28 cellular contexts compared by ENCODE assay signal in the genomic region with DNA sequence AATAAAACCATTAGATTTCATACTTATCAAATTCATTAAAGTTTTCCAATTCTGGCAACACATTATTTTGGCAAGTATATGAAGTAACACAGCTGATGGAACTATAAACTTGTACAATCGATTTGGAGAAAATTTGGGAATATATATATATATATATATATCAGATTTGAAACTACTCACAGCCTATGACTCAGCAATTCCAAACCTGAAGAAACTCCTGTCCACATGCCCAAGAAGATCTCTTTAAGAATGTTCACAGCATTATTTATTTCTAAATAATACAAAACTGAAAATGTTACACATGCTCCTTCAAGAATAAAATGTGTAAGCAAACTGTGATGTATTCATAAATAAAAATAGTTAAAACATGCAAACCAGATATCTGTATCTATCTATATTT.
"Had no signal": no experiment of that assay in that cellular context is flagged by ENCODE, and none has a peak within 500 bp of the region (broad histone marks: within the 10 kb centered on the region; RNA-seq: fewer than 3 reads in every experiment).

No MANE protein-coding gene starts in this region.

- H3K27me3 ChIP-seq: brain microvascular endothelial cell, MG63 had no signal

- H3K36me3 ChIP-seq: brain microvascular endothelial cell, MG63 had no signal

- H3K36me3 Mint-ChIP-seq: activated CD8-positive, alpha-beta memory T cell treated with anti-CD3 and anti-CD28 coated beads, Interleukin-2, amount 10 ng/mL, durations not matched to agents 7 days and 5 days; activated naive CD4-positive, alpha-beta T cell treated with anti-CD3 and anti-CD28 coated beads, Interleukin-2, amount 50 U/mL, for 72 hours; T-cell had no signal

- H3K27me3 Mint-ChIP-seq: activated CD4-positive, alpha-beta T cell treated with anti-CD3 and anti-CD28 coated beads, Interleukin-2, amount 10 ng/mL, durations not matched to agents 24 days and 14 days; activated naive CD8-positive, alpha-beta T cell treated with anti-CD3 and anti-CD28 coated beads, Interleukin-2, amount 50 U/mL, for 24 hours had no signal

- H3K27ac ChIP-seq: brain microvascular endothelial cell, SK-N-MC had no signal

- DNase-seq: activated B cell treated with CpG ODN at 0.5 μM for 24 hours; activated CD4-positive, alpha-beta T cell treated with anti-CD3 and anti-CD28 coated beads for 1 hour; activated CD4-positive, alpha-beta T cell treated with anti-CD3 and anti-CD28 coated beads, Interleukin-2, amount 10 ng/mL, durations not matched to agents 24 days and 14 days; activated CD4-positive, alpha-beta T cell treated with anti-CD3 and anti-CD28 coated beads, Interleukin-2, amount 50 U/mL, for 48 hours; activated CD8-positive, alpha-beta memory T cell treated with anti-CD3 and anti-CD28 coated beads, Interleukin-2, amount 10 ng/mL, durations not matched to agents 7 days and 5 days; activated effector memory CD4-positive, alpha-beta T cell treated with Interleukin-2 at 50 U/mL for 16 hours; activated naive CD4-positive, alpha-beta T cell treated with Interleukin-2 at 50 U/mL for 16 hours; activated naive CD8-positive, alpha-beta T cell treated with anti-CD3 and anti-CD28 coated beads, Interleukin-2, amount 50 U/mL, for 24 hours; activated T-cell treated with anti-CD3 and anti-CD28 coated beads, Interleukin-2, amount 50 U/mL, for 24 hours; amygdala; brain microvascular endothelial cell; cerebellar nuclear complex; MG63; MV-4-11; NCI-H1092 treated with DMSO at 0.1 percent for 48 hours; NCI-H1417 treated with DMSO at 0.1 percent for 48 hours; NCI-H1694; NCI-H2029; NCI-H446; NCI-H524; SIG-M5; T-cell; T-helper 2 cell; T1000 had no signal

- H3K4me1 Mint-ChIP-seq: activated CD8-positive, alpha-beta memory T cell treated with anti-CD3 and anti-CD28 coated beads, Interleukin-2, amount 10 ng/mL, durations not matched to agents 7 days and 5 days; activated naive CD8-positive, alpha-beta T cell treated with anti-CD3 and anti-CD28 coated beads, Interleukin-2, amount 50 U/mL, for 24 hours; T-cell had no signal

- H3K27ac Mint-ChIP-seq: activated B cell treated with CpG ODN at 0.5 μM for 24 hours; activated CD4-positive, alpha-beta T cell treated with anti-CD3 and anti-CD28 coated beads, Interleukin-2, amount 10 ng/mL, durations not matched to agents 24 days and 14 days; activated CD8-positive, alpha-beta memory T cell treated with anti-CD3 and anti-CD28 coated beads, Interleukin-2, amount 10 ng/mL, durations not matched to agents 7 days and 5 days; activated naive CD4-positive, alpha-beta T cell treated with anti-CD3 and anti-CD28 coated beads, Interleukin-2, amount 50 U/mL, for 72 hours; activated naive CD8-positive, alpha-beta T cell treated with anti-CD3 and anti-CD28 coated beads, Interleukin-2, amount 50 U/mL, for 24 hours; activated T-cell treated with anti-CD3 and anti-CD28 coated beads, Interleukin-2, amount 50 U/mL, for 24 hours; activated T-helper 1 cell treated with anti-CD3 and anti-CD28 coated beads, Interleukin-12 subunit alpha, Interleukin-12 subunit beta, Interleukin-2, Interleukin-4 antibody, amounts not matched to agents 30 ng/mL and 10 ng/mL and 1 ng/mL, durations not matched to agents 14 hours and 24 hours and 36 hours; T-cell had no signal

- H3K4me3 ChIP-seq: MG63, SK-N-MC had no signal

- ATAC-seq: activated CD8-positive, alpha-beta memory T cell treated with anti-CD3 and anti-CD28 coated beads, Interleukin-2, amount 10 ng/mL, durations not matched to agents 7 days and 5 days; activated naive CD4-positive, alpha-beta T cell treated with anti-CD3 and anti-CD28 coated beads, Interleukin-2, amount 50 U/mL, for 72 hours; activated naive CD8-positive, alpha-beta T cell treated with anti-CD3 and anti-CD28 coated beads, Interleukin-2, amount 50 U/mL, for 24 hours; T-cell had no signal

- H3K9me3 Mint-ChIP-seq: activated B cell treated with CpG ODN at 0.5 μM for 24 hours; activated CD4-positive, alpha-beta T cell treated with anti-CD3 and anti-CD28 coated beads, Interleukin-2, amount 10 ng/mL, durations not matched to agents 24 days and 14 days; activated naive CD4-positive, alpha-beta T cell treated with anti-CD3 and anti-CD28 coated beads, Interleukin-2, amount 50 U/mL, for 72 hours; activated naive CD8-positive, alpha-beta T cell treated with anti-CD3 and anti-CD28 coated beads, Interleukin-2, amount 50 U/mL, for 24 hours; activated T-cell treated with anti-CD3 and anti-CD28 coated beads, Interleukin-2, amount 50 U/mL, for 24 hours; activated T-helper 1 cell treated with anti-CD3 and anti-CD28 coated beads, Interleukin-12 subunit alpha, Interleukin-12 subunit beta, Interleukin-2, Interleukin-4 antibody, amounts not matched to agents 30 ng/mL and 10 ng/mL and 1 ng/mL, durations not matched to agents 14 hours and 24 hours and 36 hours; T-cell had no signal

- FAIRE-seq: TTC549 had no signal

- H3K4me3 Mint-ChIP-seq: activated B cell treated with CpG ODN at 0.5 μM for 24 hours; activated CD4-positive, alpha-beta T cell treated with anti-CD3 and anti-CD28 coated beads, Interleukin-2, amount 10 ng/mL, durations not matched to agents 24 days and 14 days; activated CD8-positive, alpha-beta memory T cell treated with anti-CD3 and anti-CD28 coated beads, Interleukin-2, amount 10 ng/mL, durations not matched to agents 7 days and 5 days; activated naive CD8-positive, alpha-beta T cell treated with anti-CD3 and anti-CD28 coated beads, Interleukin-2, amount 50 U/mL, for 24 hours; activated T-cell treated with anti-CD3 and anti-CD28 coated beads, Interleukin-2, amount 50 U/mL, for 24 hours; activated T-helper 1 cell treated with anti-CD3 and anti-CD28 coated beads, Interleukin-12 subunit alpha, Interleukin-12 subunit beta, Interleukin-2, Interleukin-4 antibody, amounts not matched to agents 30 ng/mL and 10 ng/mL and 1 ng/mL, durations not matched to agents 14 hours and 24 hours and 36 hours; T-cell had no signal
